9 cellular contexts compared by ENCODE assay signal in genomic region chrX:111868726-111869638, GRCh38. TPM values are rescaled to one million over a fixed set of nuclear protein-coding genes. Genes with fewer than 3 reads are reported as not detected.
DNase-seq lines count a peak whose midpoint lies in the region; ATAC-seq lines count a peak whose summit lies in the region.
"Had no signal": no experiment of that assay in that cellular context is flagged by ENCODE, and none has a peak within 500 bp of the region (broad histone marks: within the 10 kb centered on the region; RNA-seq: fewer than 3 reads in every experiment).

No MANE protein-coding gene starts in this region.

- H3K36me3 Mint-ChIP-seq in activated CD4-positive, alpha-beta T cell treated with anti-CD3 and anti-CD28 coated beads, Interleukin-2, amount 10 ng/mL, durations not matched to agents 7 days and 5 days (ENCODE audit: low read depth): no peaks in the 10 kb centered on the region
- no peaks in the 10 kb centered on the region for H3K36me3 Mint-ChIP-seq in activated CD8-positive, alpha-beta memory T cell treated with anti-CD3 and anti-CD28 coated beads, Interleukin-2, amount 10 ng/mL, durations not matched to agents 7 days and 5 days

- DNase-seq in iris pigment epithelial cell (ENCODE audit: low read depth) (peak; percentile 4), HPDE6-E6E7 (ENCODE audit: extremely low spot score) (no peak), DMS153 (lab: John Stamatoyannopoulos, UW) (no peak)
- no peak for DNase-seq in activated CD4-positive, alpha-beta T cell treated with anti-CD3 and anti-CD28 coated beads, Interleukin-2, amount 10 ng/mL, durations not matched to agents 7 days and 5 days
- DNase-seq in activated CD8-positive, alpha-beta memory T cell treated with anti-CD3 and anti-CD28 coated beads, Interleukin-2, amount 10 ng/mL, durations not matched to agents 7 days and 5 days: no peak

- H3K27ac Mint-ChIP-seq in activated CD4-positive, alpha-beta T cell treated with anti-CD3 and anti-CD28 coated beads, Interleukin-2, amount 10 ng/mL, durations not matched to agents 7 days and 5 days: no peak overlapping the region
- no peak overlapping the region for H3K27ac Mint-ChIP-seq in activated CD8-positive, alpha-beta memory T cell treated with anti-CD3 and anti-CD28 coated beads, Interleukin-2, amount 10 ng/mL, durations not matched to agents 7 days and 5 days

- H3K4me1 Mint-ChIP-seq in activated CD4-positive, alpha-beta T cell treated with anti-CD3 and anti-CD28 coated beads, Interleukin-2, amount 10 ng/mL, durations not matched to agents 7 days and 5 days: peaks cover 7% of the 10 kb centered on the region
- peaks cover 7% of the 10 kb centered on the region for H3K4me1 Mint-ChIP-seq in activated CD8-positive, alpha-beta memory T cell treated with anti-CD3 and anti-CD28 coated beads, Interleukin-2, amount 10 ng/mL, durations not matched to agents 7 days and 5 days

- CTCF ChIA-PET in activated CD4-positive, alpha-beta T cell treated with anti-CD3 and anti-CD28 coated beads, Interleukin-2, amount 10 ng/mL, durations not matched to agents 7 days and 5 days (lab: Charles Lee): interaction anchor here (1.0 kb wide), 1 partner anchor 20 kb away, joined by 3 read pairs; no protein-coding TSS in a partner anchor
- CTCF ChIA-PET in activated CD8-positive, alpha-beta memory T cell treated with anti-CD3 and anti-CD28 coated beads, Interleukin-2, amount 10 ng/mL, durations not matched to agents 7 days and 5 days (lab: Charles Lee): interaction anchor here (0.7 to 0.9 kb wide), 2 partner anchors 13 to 18 kb away, joined by 3 to 4 read pairs; no protein-coding TSS in a partner anchor

- peaks cover 4% of the 10 kb centered on the region for H3K27me3 Mint-ChIP-seq in activated CD4-positive, alpha-beta T cell treated with anti-CD3 and anti-CD28 coated beads, Interleukin-2, amount 10 ng/mL, durations not matched to agents 7 days and 5 days
- peaks cover 5% of the 10 kb centered on the region for H3K27me3 Mint-ChIP-seq in activated CD8-positive, alpha-beta memory T cell treated with anti-CD3 and anti-CD28 coated beads, Interleukin-2, amount 10 ng/mL, durations not matched to agents 7 days and 5 days

- ATAC-seq in GM18502 (IDR thresholded peaks at IDR 0.05; ENCODE audit: poor library complexity, unreplicated experiment): peak; percentile 67
- peak; percentile 83 for ATAC-seq in GM21717 (IDR thresholded peaks at IDR 0.05; ENCODE audit: unreplicated experiment)
- ATAC-seq in HG03558 (IDR thresholded peaks at IDR 0.05; ENCODE audit: extremely low read depth, unreplicated experiment): peak; percentile 47
- ATAC-seq in activated CD8-positive, alpha-beta memory T cell treated with anti-CD3 and anti-CD28 coated beads, Interleukin-2, amount 10 ng/mL, durations not matched to agents 7 days and 5 days: no peak

- no peaks in the 10 kb centered on the region for H3K9me3 Mint-ChIP-seq in activated CD4-positive, alpha-beta T cell treated with anti-CD3 and anti-CD28 coated beads, Interleukin-2, amount 10 ng/mL, durations not matched to agents 7 days and 5 days
- no peaks in the 10 kb centered on the region for H3K9me3 Mint-ChIP-seq in activated CD8-positive, alpha-beta memory T cell treated with anti-CD3 and anti-CD28 coated beads, Interleukin-2, amount 10 ng/mL, durations not matched to agents 7 days and 5 days (ENCODE audit: low read depth)

- H3K4me3 Mint-ChIP-seq in activated CD4-positive, alpha-beta T cell treated with anti-CD3 and anti-CD28 coated beads, Interleukin-2, amount 10 ng/mL, durations not matched to agents 7 days and 5 days: no peak overlapping the region
- no peak overlapping the region for H3K4me3 Mint-ChIP-seq in activated CD8-positive, alpha-beta memory T cell treated with anti-CD3 and anti-CD28 coated beads, Interleukin-2, amount 10 ng/mL, durations not matched to agents 7 days and 5 days

- POLR2A ChIA-PET in activated CD4-positive, alpha-beta T cell treated with anti-CD3 and anti-CD28 coated beads, Interleukin-2, amount 10 ng/mL, durations not matched to agents 7 days and 5 days (lab: Charles Lee): no interaction called here

RNA-seq across cellular contexts. Expression of gene TRPC5OS, which starts 7.0 kb away (rescaled TPM):
- not detected for total RNA-seq in activated CD4-positive, alpha-beta T cell treated with anti-CD3 and anti-CD28 coated beads, Interleukin-2, amount 10 ng/mL, durations not matched to agents 7 days and 5 days
- not detected for total RNA-seq in activated CD8-positive, alpha-beta memory T cell treated with anti-CD3 and anti-CD28 coated beads, Interleukin-2, amount 10 ng/mL, durations not matched to agents 7 days and 5 days
- total RNA-seq: SJCRH30 had no signal
